8 cellular contexts compared by ENCODE assay signal in the genomic region with DNA sequence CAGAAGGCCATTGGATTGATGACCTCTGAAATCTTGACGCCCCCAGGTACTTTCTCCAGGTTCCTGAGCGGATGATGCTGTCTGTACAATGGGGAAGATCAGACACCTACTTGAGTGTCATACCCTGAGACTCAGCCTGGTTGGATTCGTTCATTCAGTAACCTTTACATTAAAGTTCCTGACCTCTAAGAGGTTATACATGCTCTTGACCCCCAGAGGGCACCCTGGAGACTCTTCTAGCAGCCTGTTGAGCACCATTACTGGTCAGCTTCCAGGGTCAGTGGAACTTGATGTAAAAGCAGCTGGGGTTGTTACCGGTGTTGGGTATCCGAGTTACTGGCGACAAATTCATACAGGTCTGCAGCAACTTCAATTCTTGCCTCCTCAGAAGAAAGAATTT.
A peak's percentile ranks its signal among the peaks of the same experiment; 100 is the strongest.
DNase-seq lines count a peak whose midpoint lies in the region; ATAC-seq and TF ChIP-seq lines count a peak whose summit lies in the region.

No MANE protein-coding gene starts in this region.

- no peak for TF ChIP-seq POLR2A in NB4 (IDR thresholded peaks at IDR 0.05; ENCODE audit: extremely low read depth, insufficient read length)
- TF ChIP-seq POLR2A in body of pancreas (IDR thresholded peaks at IDR 0.05) = no peak

- H3K36me3 ChIP-seq in body of pancreas (replicated peaks in 1 of 2; ENCODE audit: insufficient read depth in 1 of 2, low read depth in 2 of 2) = no peaks in the 10 kb centered on the region
- H3K36me3 ChIP-seq in psoas muscle (ENCODE audit: insufficient read depth in 1 of 2, low read depth in 1 of 2) = no peaks in the 10 kb centered on the region

- H3K27ac ChIP-seq in body of pancreas (no peak overlapping the region), psoas muscle (no peak overlapping the region)

- DNase-seq in DMS153 (lab: John Stamatoyannopoulos, UW) (peak; percentile 20), DMS153 treated with DMSO at 0.1 percent for 48 hours (lab: John Stamatoyannopoulos, UW; ENCODE audit: unreplicated experiment) (no peak), NB4 (ENCODE audit: low read depth) (peak; percentile 64), body of pancreas (peak; percentile 40 to 56 (median 53)), psoas muscle (no peak), medulla oblongata (ENCODE audit: extremely low spot score) (no peak)

- ATAC-seq in GM21526 (IDR thresholded peaks at IDR 0.05; ENCODE audit: low FRiP score, unreplicated experiment) = peak; percentile 63
- no peak for ATAC-seq in body of pancreas
- ATAC-seq in psoas muscle = peak in 2 of 4 donors; percentile 35 to 43
- ATAC-seq in HG02884 (IDR thresholded peaks at IDR 0.05; ENCODE audit: unreplicated experiment) = no peak

- H3K4me1 ChIP-seq in body of pancreas (no peaks in the 10 kb centered on the region), psoas muscle (no peaks in the 10 kb centered on the region)

- H3K27me3 ChIP-seq in body of pancreas = no peaks in the 10 kb centered on the region
- H3K27me3 ChIP-seq in psoas muscle (ENCODE audit: insufficient read depth in 3 of 3, low read length in 2 of 3) = peaks cover 0 to 22% (median 0%) of the 10 kb centered on the region in 3 donors

- TF ChIP-seq CTCF in NB4 (IDR thresholded peaks at IDR 0.05; ENCODE audit: low read depth, low read length) = peak; percentile 45
- TF ChIP-seq CTCF in body of pancreas (IDR thresholded peaks at IDR 0.05) = peak in 6 of 7 experiments; percentile 14 to 38 (median 24)
- peak; percentile 14 for TF ChIP-seq CTCF in psoas muscle (IDR thresholded peaks at IDR 0.05)

- H3K4me3 ChIP-seq in NB4 (ENCODE audit: low read depth, low read length) = no peak overlapping the region
- H3K4me3 ChIP-seq in body of pancreas = no peak overlapping the region
- H3K4me3 ChIP-seq in psoas muscle = no peak overlapping the region

- WGBS in body of pancreas, 2 donors = 28 to 38% methylated on average over 6 of the region's 6 CpGs
- 46 to 53% (median 46%) methylated on average over 6 of the region's 6 CpGs for WGBS in psoas muscle, 3 donors

- intact Hi-C loops in body of pancreas (cut with DNase I) (no loop called here), psoas muscle (cut with DNase I) (no loop called here)

- no peaks in the 10 kb centered on the region for H3K9me3 ChIP-seq in body of pancreas
- no peaks in the 10 kb centered on the region for H3K9me3 ChIP-seq in psoas muscle

Comparison
In these comparisons a context has a peak if more than half of its experiments do, and no peak if none do; other contexts are left out.
1. DNase-seq: peak in DMS153 (single experiment), NB4 (single experiment) and body of pancreas (4 of 4); none in DMS153 treated with DMSO at 0.1 percent for 48 hours (single experiment), psoas muscle (0 of 2) and medulla oblongata (single experiment).
2. Peak in every context shown above with its lines, with median percentiles within 50 percentile points of each other: CTCF ChIP-seq.